In genomic region chr7:137898839-137899681, GRCh38 we compare ENCODE assay signal across 8 cellular contexts. TPM values are rescaled to one million over a fixed set of nuclear protein-coding genes. Genes with fewer than 3 reads are reported as not detected.
DNase-seq lines count a peak whose midpoint lies in the region; ATAC-seq and TF ChIP-seq lines count a peak whose summit lies in the region.

No MANE protein-coding gene starts in this region.

- H4K20me1 ChIP-seq in HCT116 (ENCODE audit: insufficient read depth) (no peaks in the 10 kb centered on the region), SK-N-SH (ENCODE audit: insufficient read depth) (no peaks in the 10 kb centered on the region)

- ATAC-seq in HCT116 (peak; percentile 97), Right ventricle myocardium superior (ENCODE audit: poor library complexity) (peak; percentile 95)

- WGBS in SK-N-SH (ENCODE audit: low lambda C conversion rate) = 16% methylated on average over 14 of the region's 14 CpGs
- 7 to 11% methylated on average over 13 to 14 of the region's 14 CpGs for WGBS in tibial nerve, 2 donors

- no peak overlapping the region for H3K4me2 ChIP-seq in HCT116 (ENCODE audit: low read length)
- H3K4me2 ChIP-seq in SK-N-SH = peak overlapping the region; percentile 9; the same call in 1 of the 2 replicates

- TF ChIP-seq RAD21 in HCT116 (IDR thresholded peaks at IDR 0.05; ENCODE audit: low read depth) (peak; percentile 90), SK-N-SH (IDR thresholded peaks at IDR 0.05; ENCODE audit: low read length) (peak; percentile 98)

- H3K9ac ChIP-seq in HCT116 (ENCODE audit: low read length) (no peak overlapping the region), SK-N-SH (peak overlapping the region; percentile 5; the same call in 1 of the 2 replicates)

- BruUV-seq in HCT116 (replicated peaks; lab: Mats Ljungman, UMichigan) = no TSS peak

- H3K27me3 Mint-ChIP-seq in activated naive CD4-positive, alpha-beta T cell treated with anti-CD3 and anti-CD28 coated beads, Interleukin-2, amount 10 ng/mL, durations not matched to agents 7 days and 5 days = no peaks in the 10 kb centered on the region

- H3K36me3 ChIP-seq in HCT116 (ENCODE audit: control insufficient read depth in 1 of 2, insufficient read depth in 2 of 2, low read length in 2 of 2) (0 out of 4 replicates have a peak, but pooled peaks cover 0 to 2% of the 10 kb centered on the region in 2 experiments), MG63 (peaks cover 34% of the 10 kb centered on the region), SK-N-SH (replicated peaks in 1 of 2; ENCODE audit: control insufficient read depth in 1 of 2, insufficient read depth in 2 of 2, low read length in 1 of 2) (peaks cover 53 to 74% of the 10 kb centered on the region in 2 experiments), tibial nerve (peaks cover 0 to 85% (median 6%) of the 10 kb centered on the region in 3 donors)

- CTCF ChIA-PET in HCT116 (lab: Charles Lee) (interaction anchor here (1.5 kb wide), 1 partner anchor 293 kb away, joined by 4 read pairs; no protein-coding TSS in a partner anchor), SK-N-SH (lab: Yijun Ruan, JAX) (interaction anchor here (0.5 to 20.5 kb wide), 36 partner anchors 9 to 841 kb away, joined by 3 to 642 read pairs (median 4); partner anchors contain the start of gene CREB3L2)
- CTCF ChIA-PET in activated naive CD4-positive, alpha-beta T cell treated with anti-CD3 and anti-CD28 coated beads, Interleukin-2, amount 10 ng/mL, durations not matched to agents 7 days and 5 days (lab: Charles Lee) = interaction anchor here (0.8 to 9.2 kb wide), 10 partner anchors 9 to 839 kb away, joined by 3 to 266 read pairs (median 4); partner anchors contain the start of gene CREB3L2

- H3K4me3 ChIP-seq in HCT116 (replicated peaks in 1 of 2; ENCODE audit: low read depth in 1 of 2, low read length in 2 of 2) = no peak overlapping the region
- no peak overlapping the region for H3K4me3 ChIP-seq in MG63
- no peak overlapping the region; a peak in 1 of 4 replicates for H3K4me3 ChIP-seq in SK-N-SH (ENCODE audit: low read depth in 2 of 2, low read length in 1 of 2)
- H3K4me3 ChIP-seq in tibial nerve = no peak overlapping the region

- TF ChIP-seq EP300 in SK-N-SH (IDR thresholded peaks at IDR 0.05; ENCODE audit: borderline replicate concordance in 1 of 2, low read depth in 1 of 2, low read length in 1 of 2) (no peak), tibial nerve (IDR thresholded peaks at IDR 0.05) (peak in 1 of 2 donors; percentile 23)

- H3K27me3 ChIP-seq in HCT116 (ENCODE audit: insufficient read depth, low read length) (no peaks in the 10 kb centered on the region), MG63 (no peaks in the 10 kb centered on the region), SK-N-SH (ENCODE audit: insufficient read depth) (no peaks in the 10 kb centered on the region), tibial nerve (no peaks in the 10 kb centered on the region)

- H3K9me2 ChIP-seq in HCT116 (ENCODE audit: insufficient read depth) (no peaks in the 10 kb centered on the region), SK-N-SH (no peaks in the 10 kb centered on the region)

- no peak overlapping the region for H2AFZ ChIP-seq in HCT116 (ENCODE audit: low read depth, low read length, poor library complexity, severe bottlenecking)
- H2AFZ ChIP-seq in SK-N-SH (ENCODE audit: low read depth) = no peak overlapping the region

- TF ChIP-seq CTCF in HCT116 (IDR thresholded peaks at IDR 0.05 in 2 of 3, conservative IDR thresholded peaks at IDR 0.05 in 1 of 3; ENCODE audit: borderline replicate concordance in 1 of 3, insufficient read depth in 1 of 3, low read depth in 2 of 3, low read length in 2 of 3) (peak; percentile 80 to 96 (median 89)), SK-N-SH (IDR thresholded peaks at IDR 0.05) (peak; percentile 99), tibial nerve (IDR thresholded peaks at IDR 0.05) (peak; percentile 84 to 96 (median 90))

- H3K9me3 ChIP-seq in HCT116 (ENCODE audit: control insufficient read depth in 1 of 2, insufficient read depth in 1 of 2, low read depth in 1 of 2, low read length in 2 of 2) = no peaks in the 10 kb centered on the region
- no peaks in the 10 kb centered on the region for H3K9me3 ChIP-seq in MG63
- no peaks in the 10 kb centered on the region for H3K9me3 ChIP-seq in SK-N-SH
- H3K9me3 ChIP-seq in tibial nerve = no peaks in the 10 kb centered on the region

- POLR2A ChIA-PET in HCT116 (lab: Charles Lee) = no interaction called here
- POLR2A ChIA-PET in SK-N-SH (lab: Yijun Ruan, JAX) = no interaction called here

- no peaks in the 10 kb centered on the region for H3K9me3 Mint-ChIP-seq in activated naive CD4-positive, alpha-beta T cell treated with anti-CD3 and anti-CD28 coated beads, Interleukin-2, amount 10 ng/mL, durations not matched to agents 7 days and 5 days

- peaks cover 23% of the 10 kb centered on the region for H3K36me3 Mint-ChIP-seq in activated naive CD4-positive, alpha-beta T cell treated with anti-CD3 and anti-CD28 coated beads, Interleukin-2, amount 10 ng/mL, durations not matched to agents 7 days and 5 days

- peaks cover 28% of the 10 kb centered on the region for H3K4me1 Mint-ChIP-seq in activated naive CD4-positive, alpha-beta T cell treated with anti-CD3 and anti-CD28 coated beads, Interleukin-2, amount 10 ng/mL, durations not matched to agents 7 days and 5 days

- no peak overlapping the region for H3K4me3 Mint-ChIP-seq in activated naive CD4-positive, alpha-beta T cell treated with anti-CD3 and anti-CD28 coated beads, Interleukin-2, amount 10 ng/mL, durations not matched to agents 7 days and 5 days

- RAD21 ChIA-PET in HCT116 (lab: Charles Lee; ENCODE audit: low non-redundant PET in 1 of 2, low total read pairs in 2 of 2, uncharacterized antibody in 2 of 2, unreplicated experiment in 2 of 2) = no interaction called here

- peaks cover 20% of the 10 kb centered on the region for H3F3A ChIP-seq in SK-N-SH (replicated peaks; ENCODE audit: insufficient read depth)

- H3K27ac ChIP-seq in HCT116 (ENCODE audit: low read depth, low read length) (no peak overlapping the region), SK-N-SH (ENCODE audit: low read depth in 2 of 2, low read length in 1 of 2) (peak overlapping the region; percentile 17 to 36; a peak in 3 of 4 replicates), tibial nerve (peak overlapping the region in 2 of 4 donors; percentile 55 to 67)

- intact Hi-C loops in HCT116 (cut with micrococcal nuclease) (loop anchor here (1.0 to 2.0 kb wide), 4 partner anchors 82 to 292 kb away; no protein-coding TSS in a partner anchor), Right ventricle myocardium superior (cut with DNase I) (loop anchor here (2.0 kb wide), 1 partner anchor 242 kb away; no protein-coding TSS in a partner anchor), posterior cingulate gyrus (cut with DNase I) (loop anchor here (1.0 to 2.0 kb wide), 3 partner anchors 82 to 293 kb away; no protein-coding TSS in a partner anchor)

- TF ChIP-seq POLR2A in HCT116 (IDR thresholded peaks at IDR 0.05; ENCODE audit: borderline replicate concordance, extremely low read depth, insufficient read depth, insufficient read length) (no peak), tibial nerve (IDR thresholded peaks at IDR 0.05) (no peak)

- DNase-seq in GM03348 (ENCODE audit: low spot score) (peak; percentile 89), HCT116 (ENCODE audit: low read depth, low spot score) (peak; percentile 42), MG63 (peak; percentile 56), SK-N-SH (peak; percentile 89), Right ventricle myocardium superior (peak; percentile 90), posterior cingulate gyrus (peak; percentile 70 to 98 (median 86)), tibial nerve (ENCODE audit: low spot score in 2 of 2) (peak; percentile 73 to 87)
- DNase-seq in activated naive CD4-positive, alpha-beta T cell treated with anti-CD3 and anti-CD28 coated beads, Interleukin-2, amount 10 ng/mL, durations not matched to agents 7 days and 5 days = peak; percentile 83

- H3K4me1 ChIP-seq in HCT116 (ENCODE audit: control insufficient read depth in 1 of 2, insufficient read depth in 2 of 2, low read length in 2 of 2) = no peaks in the 10 kb centered on the region
- H3K4me1 ChIP-seq in SK-N-SH (ENCODE audit: control insufficient read depth in 1 of 2, insufficient read depth in 2 of 2, low read depth in 1 of 2, low read length in 1 of 2) = peaks cover 0 to 8% of the 10 kb centered on the region in 2 experiments; a peak in 1 of 4 replicates
- peaks cover 0 to 29% (median 5%) of the 10 kb centered on the region in 4 donors for H3K4me1 ChIP-seq in tibial nerve

- H3K27ac Mint-ChIP-seq in activated naive CD4-positive, alpha-beta T cell treated with anti-CD3 and anti-CD28 coated beads, Interleukin-2, amount 10 ng/mL, durations not matched to agents 7 days and 5 days = peak overlapping the region; percentile 73

- H3K79me2 ChIP-seq in HCT116 (ENCODE audit: insufficient read depth, low read length) (no peaks in the 10 kb centered on the region), SK-N-SH (ENCODE audit: insufficient read depth) (peaks cover 29% of the 10 kb centered on the region; the same call in 1 of the 2 replicates)

TF ChIP-seq in HCT116, 20 proteins besides CTCF, POLR2A, EP300 and RAD21 (continues in another document):
- TF ChIP-seq YY1 (IDR thresholded peaks at IDR 0.05; ENCODE audit: extremely low read depth, insufficient replicate concordance, low read depth, low read length) = no peak

TF ChIP-seq in SK-N-SH, 30 proteins besides CTCF, POLR2A, EP300 and RAD21:
- TF ChIP-seq NRF1 (IDR thresholded peaks at IDR 0.05; ENCODE audit: low read depth, low read length) = peak; percentile 43; the same call in 1 of the 2 replicates
- TF ChIP-seq SMC3 (IDR thresholded peaks at IDR 0.05; ENCODE audit: low read depth, low read length) = peak; percentile 100
- no peak for TF ChIP-seq CHD2 (IDR thresholded peaks at IDR 0.05; ENCODE audit: low read length, partially characterized antibody)
- no peak for TF ChIP-seq SIN3A (IDR thresholded peaks at IDR 0.05; ENCODE audit: borderline replicate concordance, low read depth, low read length)
- no peak for TF ChIP-seq RFX5 (IDR thresholded peaks at IDR 0.05; ENCODE audit: low read length)
- TF ChIP-seq GATA2 (CRISPR knock-in tag; IDR thresholded peaks at IDR 0.05) = peak; percentile 23; the same call in 1 of the 2 replicates
- no peak for TF ChIP-seq GABPA (IDR thresholded peaks at IDR 0.05; ENCODE audit: low read depth)

RNA-seq across cellular contexts. Expression of gene DGKI, which starts 52.3 kb away (rescaled TPM):
- total RNA-seq in HCT116 (2021; ENCODE audit: unreplicated experiment) = 0.15 TPM
- not detected in 2 replicates for polyA plus RNA-seq in HCT116 (2012)
- 0.12 and 0.43 TPM in 2 replicates for total RNA-seq in MG63 (2014; rRNA removed; shearing (Covaris generic); ENCODE audit: low replicate concordance)
- polyA plus RNA-seq in SK-N-SH (2012; rRNA removed) = 1.3 and 1.4 TPM in 2 replicates
- polyA plus RNA-seq in SK-N-SH (2012; cell fraction: cytosol; rRNA removed) = 0.80 and 0.97 TPM in 2 replicates
- polyA plus RNA-seq in SK-N-SH (2012; cell fraction: nucleus; rRNA removed) = 2.6 and 4.5 TPM in 2 replicates
- total RNA-seq in Right ventricle myocardium superior = 1.4 TPM
- 1 to 10 TPM in 3 of 4 donors, under 1 TPM in 1; 0.21 to 2.7 (median 1.7) TPM for total RNA-seq in tibial nerve
